In genomic region chr3:170508876-170509275, GRCh38 we compare ENCODE assay signal across 32 cellular contexts.
"Had no signal": no experiment of that assay in that cellular context is flagged by ENCODE, and none has a peak within 500 bp of the region (broad histone marks: within the 10 kb centered on the region; RNA-seq: fewer than 3 reads in every experiment).

No MANE protein-coding gene starts in this region.

- H3K4me2 ChIP-seq: KMS-11, PC-9 had no signal

- FAIRE-seq: bronchial epithelial cell, TTC549 had no signal

- H3K9me3 ChIP-seq: ascending aorta, body of pancreas had no signal

- H3K4me3 ChIP-seq: ascending aorta, body of pancreas, PC-9, SK-N-MC had no signal

- ATAC-seq: activated naive CD4-positive, alpha-beta T cell treated with anti-CD3 and anti-CD28 coated beads, Interleukin-2, amount 50 U/mL, for 72 hours; activated naive CD8-positive, alpha-beta T cell treated with anti-CD3 and anti-CD28 coated beads, Interleukin-2, amount 50 U/mL, for 24 hours; activated T-cell treated with anti-CD3 and anti-CD28 coated beads, Interleukin-2, amount 50 U/mL, for 4 hours; body of pancreas; Right ventricle myocardium inferior; T-cell had no signal

- H3K9ac ChIP-seq: KMS-11 had no signal

- H3K27me3 ChIP-seq: ascending aorta, body of pancreas had no signal

- DNase-seq: activated B cell treated with CpG ODN at 0.5 μM for 24 hours; activated CD4-positive, alpha-beta memory T cell treated with anti-CD3 and anti-CD28 coated beads for 36 hours; activated CD4-positive, alpha-beta T cell treated with anti-CD3 and anti-CD28 coated beads for 1 hour; activated CD4-positive, alpha-beta T cell treated with anti-CD3 and anti-CD28 coated beads, Interleukin-2, amount 10 ng/mL, durations not matched to agents 7 days and 5 days; activated CD8-positive, alpha-beta memory T cell treated with anti-CD3 and anti-CD28 coated beads for 24 hours; activated effector memory CD4-positive, alpha-beta T cell treated with anti-CD3 and anti-CD28 coated beads, Interleukin-2, amount 50 U/mL, for 16 hours; activated naive CD4-positive, alpha-beta T cell treated with Interleukin-2 at 50 U/mL for 16 hours; activated naive CD8-positive, alpha-beta T cell treated with anti-CD3 and anti-CD28 coated beads, Interleukin-2, amount 50 U/mL, for 24 hours; activated T-cell treated with anti-CD3 and anti-CD28 coated beads, Interleukin-2, amount 50 U/mL, for 4 hours; amniotic stem cell; body of pancreas; central memory CD4-positive, alpha-beta T cell; MV-4-11; NCI-H1092 treated with DMSO at 0.1 percent for 48 hours; NCI-H1436 treated with DMSO at 0.1 percent for 48 hours; NCI-H1930; NCI-H2107; NCI-H2171 treated with DMSO at 0.1 percent for 48 hours; NCI-H226; NCI-H526; NCI-H82; PC-9; T-cell; T-helper 2 cell; T1000 had no signal

- H3K27ac ChIP-seq: ascending aorta, body of pancreas, KMS-11, PC-9, SK-N-MC had no signal

- H2AFZ ChIP-seq: PC-9 had no signal

- H3K4me1 ChIP-seq: ascending aorta had no signal

- H3K36me3 ChIP-seq: ascending aorta had no signal
